ENCODE assay signal across 23 cellular contexts in the genomic region with DNA sequence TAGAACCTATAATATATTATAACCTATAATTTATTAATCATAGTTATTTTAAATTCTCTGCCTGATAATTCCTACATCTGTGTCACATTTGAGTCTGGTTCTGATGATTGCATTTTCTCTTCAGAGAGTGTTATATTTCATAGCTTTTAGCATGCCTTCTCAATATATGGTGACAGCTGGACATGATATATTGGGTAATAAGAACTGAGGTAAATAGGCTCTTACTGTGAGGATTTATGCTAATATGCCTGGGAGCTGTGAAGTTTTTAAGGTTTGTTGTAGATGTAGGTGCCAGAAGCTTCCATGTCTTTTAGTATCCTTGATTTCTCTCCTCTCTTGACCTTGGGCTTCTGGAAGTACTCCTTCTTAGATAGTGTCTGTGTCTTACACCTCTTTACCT.
"Had no signal": no experiment of that assay in that cellular context is flagged by ENCODE, and none has a peak within 500 bp of the region (broad histone marks: within the 10 kb centered on the region; RNA-seq: fewer than 3 reads in every experiment).

No MANE protein-coding gene starts in this region.

- DNase-seq: activated B cell treated with CpG ODN at 0.5 μM for 24 hours; activated CD4-positive, alpha-beta T cell treated with anti-CD3 and anti-CD28 coated beads for 1 hour; activated CD4-positive, alpha-beta T cell treated with anti-CD3 and anti-CD28 coated beads, Interleukin-2, amount 10 ng/mL, durations not matched to agents 24 days and 14 days; activated CD4-positive, alpha-beta T cell treated with anti-CD3 and anti-CD28 coated beads, Interleukin-2, amount 50 U/mL, for 48 hours; activated CD8-positive, alpha-beta memory T cell treated with anti-CD3 and anti-CD28 coated beads, Interleukin-2, amount 10 ng/mL, durations not matched to agents 7 days and 5 days; activated effector memory CD4-positive, alpha-beta T cell treated with Interleukin-2 at 50 U/mL for 16 hours; activated naive CD4-positive, alpha-beta T cell; activated naive CD8-positive, alpha-beta T cell treated with anti-CD3 and anti-CD28 coated beads, Interleukin-2, amount 50 U/mL, for 24 hours; activated T-cell treated with anti-CD3 and anti-CD28 coated beads, Interleukin-2, amount 50 U/mL, for 24 hours; amniotic stem cell; dermis blood vessel endothelial cell; IMR-90; KG1; NCI-H1092; NCI-H1436 treated with DMSO at 0.1 percent for 48 hours; NCI-H1930; NCI-H510A treated with DMSO at 0.1 percent for 48 hours; NCI-H82; Peyer's patch; SIG-M5; T-cell; T-helper 2 cell; T1000 had no signal
